18 cellular contexts compared by ENCODE assay signal in the genomic region with DNA sequence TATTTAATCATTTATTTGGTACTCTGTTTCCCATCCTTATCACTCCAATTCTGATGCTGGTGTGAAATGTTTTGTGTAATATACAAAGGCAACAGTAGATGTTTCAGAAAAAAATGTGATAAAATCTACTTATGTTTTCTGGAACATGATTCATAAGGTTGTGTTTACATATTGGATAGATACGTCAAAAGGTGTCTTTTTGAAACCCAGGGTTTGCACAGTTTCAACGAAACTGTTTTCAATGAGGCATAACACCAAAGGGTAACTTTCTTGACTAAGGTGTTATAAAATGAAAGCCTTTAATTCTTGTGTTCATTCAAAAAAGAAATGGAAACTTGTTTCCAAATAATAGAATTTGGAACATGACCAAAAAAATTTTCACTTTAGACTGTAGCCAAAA.
"Had no signal": no experiment of that assay in that cellular context is flagged by ENCODE, and none has a peak within 500 bp of the region (broad histone marks: within the 10 kb centered on the region; RNA-seq: fewer than 3 reads in every experiment).

No MANE protein-coding gene starts in this region.

- H3K27ac Mint-ChIP-seq: naive B cell; stimulated activated effector memory CD8-positive, alpha-beta T cell treated with anti-CD3 and anti-CD28 coated beads, Interleukin-12 subunit alpha, Interleukin-12 subunit beta, amount 100 ng/mL, for 72 hours had no signal

- H3K27ac ChIP-seq: gastrocnemius medialis, heart right ventricle, right atrium auricular region, tibial artery, upper lobe of right lung, vagina had no signal

- H3K4me3 Mint-ChIP-seq: stimulated activated effector memory CD8-positive, alpha-beta T cell treated with anti-CD3 and anti-CD28 coated beads, Interleukin-12 subunit alpha, Interleukin-12 subunit beta, amount 100 ng/mL, for 72 hours had no signal

- H3K9me3 ChIP-seq: gastrocnemius medialis, heart right ventricle, right atrium auricular region, tibial artery, upper lobe of right lung, vagina had no signal

- H3K27me3 Mint-ChIP-seq: naive B cell had no signal

- DNase-seq: effector memory CD4-positive, alpha-beta T cell; gastrocnemius medialis; heart right ventricle; hypothalamus; kidney glomerular epithelial cell; mesendoderm; naive B cell; posterior cingulate gyrus; small intestine; stimulated activated CD4-positive, alpha-beta T cell treated with anti-CD3 and anti-CD28 coated beads, Interleukin-2, amount 100 ng/mL, for 48 hours; stimulated activated CD8-positive, alpha-beta memory T cell treated with anti-CD3 and anti-CD28 coated beads, Interleukin-4, amount 100 ng/mL, for 48 hours; stimulated activated naive CD8-positive, alpha-beta T cell treated with anti-CD3 and anti-CD28 coated beads, Interleukin-15, Interleukin-2, amounts not matched to agents 100 U/mL and 50 U/mL, for 24 hours; tibial artery; upper lobe of right lung had no signal

- H3K36me3 ChIP-seq: gastrocnemius medialis, right atrium auricular region, upper lobe of right lung had no signal

- ATAC-seq: esophagus mucosa; gastrocnemius medialis; heart right ventricle; stimulated activated effector memory CD8-positive, alpha-beta T cell treated with anti-CD3 and anti-CD28 coated beads, Interleukin-12 subunit alpha, Interleukin-12 subunit beta, amount 100 ng/mL, for 72 hours; stimulated activated naive CD8-positive, alpha-beta T cell treated with anti-CD3 and anti-CD28 coated beads, Interleukin-15, Interleukin-2, amounts not matched to agents 100 U/mL and 50 U/mL, for 24 hours; upper lobe of right lung had no signal

- H3K4me3 ChIP-seq: gastrocnemius medialis, heart right ventricle, right atrium auricular region, tibial artery, upper lobe of right lung, vagina had no signal

- H3K27me3 ChIP-seq: right atrium auricular region, upper lobe of right lung, vagina had no signal
